In the genomic region with DNA sequence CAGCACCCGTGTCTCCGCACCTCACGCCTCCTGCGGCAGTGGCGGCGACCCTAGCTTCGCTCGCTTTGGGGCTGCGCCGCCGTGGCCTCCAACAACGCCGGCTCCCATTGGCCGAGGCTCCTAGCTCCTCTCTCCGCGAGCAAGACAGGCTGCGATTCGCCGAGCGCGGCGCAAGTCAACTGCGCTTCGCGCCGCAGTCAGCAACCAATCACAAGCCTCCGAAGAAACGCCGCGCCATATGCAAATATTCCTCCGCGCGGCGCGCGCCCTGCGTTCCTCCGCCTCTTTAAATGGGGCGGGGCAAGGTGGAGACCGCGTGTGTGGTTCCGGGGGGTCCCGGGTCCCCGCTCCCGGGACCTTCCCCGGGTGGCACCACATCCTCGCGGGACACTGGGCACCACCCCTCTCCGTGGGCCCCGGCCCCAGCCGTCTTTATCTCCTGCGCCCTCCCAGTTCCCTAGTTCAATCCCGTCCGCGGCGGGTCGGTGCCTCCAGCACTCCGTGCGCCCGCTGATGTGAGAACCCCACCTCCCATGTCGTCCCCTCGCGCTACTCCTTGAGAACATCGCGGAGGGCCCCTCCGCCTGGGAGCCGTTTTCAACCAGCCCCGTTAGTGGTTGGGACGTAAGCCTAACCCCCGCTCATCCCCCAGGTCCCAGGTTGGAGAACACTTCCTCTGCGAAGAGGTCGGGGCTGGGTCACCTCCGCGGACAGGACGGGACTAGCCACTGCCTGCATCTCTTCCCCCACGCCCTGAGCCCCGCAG, we compare ENCODE assay signal across 1 cellular context.
TF ChIP-seq lines count a peak whose summit lies in the region.

A gene with protein sequence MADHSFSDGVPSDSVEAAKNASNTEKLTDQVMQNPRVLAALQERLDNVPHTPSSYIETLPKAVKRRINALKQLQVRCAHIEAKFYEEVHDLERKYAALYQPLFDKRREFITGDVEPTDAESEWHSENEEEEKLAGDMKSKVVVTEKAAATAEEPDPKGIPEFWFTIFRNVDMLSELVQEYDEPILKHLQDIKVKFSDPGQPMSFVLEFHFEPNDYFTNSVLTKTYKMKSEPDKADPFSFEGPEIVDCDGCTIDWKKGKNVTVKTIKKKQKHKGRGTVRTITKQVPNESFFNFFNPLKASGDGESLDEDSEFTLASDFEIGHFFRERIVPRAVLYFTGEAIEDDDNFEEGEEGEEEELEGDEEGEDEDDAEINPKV (minus strand): TSS at position 96 of the 766 bp plus-strand sequence. CDS start 13,109 bp downstream, outside the sequence.

TF ChIP-seq in H1, 55 proteins besides CTCF, POLR2A, EP300 and RAD21:
- TF ChIP-seq MAFK (IDR thresholded peaks at IDR 0.05; ENCODE audit: low read depth, low read length) (no peak), CHD2 (IDR thresholded peaks at IDR 0.05; ENCODE audit: low read length) (peak; percentile 70; the same call in 1 of the 2 replicates), HDAC2 (IDR thresholded peaks at IDR 0.05; ENCODE audit: borderline replicate concordance in 1 of 2, low read depth in 2 of 2, low read length in 2 of 2) (peak in 1 of 2 experiments; percentile 78; a peak in 2 of 4 replicates), ASH2L (IDR thresholded peaks at IDR 0.05; ENCODE audit: low read length) (peak; percentile 57), SIN3A (conservative IDR thresholded peaks at IDR 0.05 in 1 of 2, IDR thresholded peaks at IDR 0.05 in 1 of 2; ENCODE audit: low read depth in 1 of 2, low read length in 2 of 2) (peak in 1 of 2 experiments; percentile 69; a peak in 2 of 4 replicates), PHF8 (conservative IDR thresholded peaks at IDR 0.05; ENCODE audit: low read depth, low read length) (peak; percentile 89), CREB1 (IDR thresholded peaks at IDR 0.05) (peak; percentile 44; the same call in 1 of the 2 replicates), TAF7 (optimal IDR thresholded peaks at IDR 0.05; ENCODE audit: borderline replicate concordance, low read depth, low read length) (peak; percentile 26), KDM5A (IDR thresholded peaks at IDR 0.05; ENCODE audit: low read length) (0 out of 2 replicates have a peak, but pooled peaks have one; percentile 7), KDM4A (IDR thresholded peaks at IDR 0.05; ENCODE audit: low read depth, low read length, severe bottlenecking) (peak; percentile 49), NRF1 (IDR thresholded peaks at IDR 0.05; ENCODE audit: low read depth, low read length) (peak; percentile 42), EZH2 (IDR thresholded peaks at IDR 0.05; ENCODE audit: low read depth, low read length, severe bottlenecking) (no peak), GABPA (IDR thresholded peaks at IDR 0.05; ENCODE audit: borderline replicate concordance, insufficient read depth, low read length) (no peak), TAF1 (IDR thresholded peaks at IDR 0.05; ENCODE audit: low read depth, low read length) (peak; percentile 70; the same call in 1 of the 2 replicates), SP1 (IDR thresholded peaks at IDR 0.05; ENCODE audit: low read depth, low read length) (peak; percentile 90), TBP (IDR thresholded peaks at IDR 0.05; ENCODE audit: low read depth, low read length) (0 out of 2 replicates have a peak, but pooled peaks have one; percentile 66), SAP30 (IDR thresholded peaks at IDR 0.05; ENCODE audit: insufficient read depth, insufficient replicate concordance, low read length) (no peak), SP2 (IDR thresholded peaks at IDR 0.05; ENCODE audit: low read length) (no peak), POLR2AphosphoS5 (IDR thresholded peaks at IDR 0.05; ENCODE audit: low read depth, low read length) (peak; percentile 81; the same call in 1 of the 2 replicates)
- TF ChIP-seq, protein P1, sequence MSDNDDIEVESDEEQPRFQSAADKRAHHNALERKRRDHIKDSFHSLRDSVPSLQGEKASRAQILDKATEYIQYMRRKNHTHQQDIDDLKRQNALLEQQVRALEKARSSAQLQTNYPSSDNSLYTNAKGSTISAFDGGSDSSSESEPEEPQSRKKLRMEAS (IDR thresholded peaks at IDR 0.05): peak; percentile 79
- TF ChIP-seq, protein P2, sequence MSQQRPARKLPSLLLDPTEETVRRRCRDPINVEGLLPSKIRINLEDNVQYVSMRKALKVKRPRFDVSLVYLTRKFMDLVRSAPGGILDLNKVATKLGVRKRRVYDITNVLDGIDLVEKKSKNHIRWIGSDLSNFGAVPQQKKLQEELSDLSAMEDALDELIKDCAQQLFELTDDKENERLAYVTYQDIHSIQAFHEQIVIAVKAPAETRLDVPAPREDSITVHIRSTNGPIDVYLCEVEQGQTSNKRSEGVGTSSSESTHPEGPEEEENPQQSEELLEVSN (IDR thresholded peaks at IDR 0.05): peak; percentile 61
